Comparison of ENCODE assay signal across 8 cellular contexts in genomic region chr22:36301851-36302250, GRCh38. TPM values are rescaled to one million over a fixed set of nuclear protein-coding genes. Genes with fewer than 3 reads are reported as not detected.
DNase-seq lines count a peak whose midpoint lies in the region; ATAC-seq, FAIRE-seq and TF ChIP-seq lines count a peak whose summit lies in the region.

No MANE protein-coding gene starts in this region.

- H3K9ac ChIP-seq in BLaER1 treated with 17β-estradiol and CSF1 and Interleukin-3, amounts not matched to agents 10 nM and 100 nM, result peak overlapping the region in 3 of 11 experiments; percentile 4 to 36 (median 31); a peak in 1 of 22 replicates
- H3K9ac ChIP-seq in astrocyte (ENCODE audit: low read length), result peak overlapping the region; percentile 24
- H3K9ac ChIP-seq in muscle layer of colon (ENCODE audit: low read length), result no peak overlapping the region
- no peak overlapping the region for H3K9ac ChIP-seq in kidney (ENCODE audit: low read length in 2 of 2)

- H3K79me2 ChIP-seq in astrocyte (ENCODE audit: insufficient read depth, low read length), result peaks cover 97% of the 10 kb centered on the region

- no peak overlapping the region for H2AFZ ChIP-seq in astrocyte (ENCODE audit: low read depth, low read length)

- H3K9me3 Mint-ChIP-seq in HFFc6 (peaks cover 4% of the 10 kb centered on the region; the same call in 1 of the 2 replicates), astrocyte (ENCODE audit: unreplicated experiment) (no peaks in the 10 kb centered on the region)

- no peak for FAIRE-seq in astrocyte (lab: Jason Lieb, UNC)
- FAIRE-seq in kidney (lab: Jason Lieb, UNC), result no peak

- H3K4me1 Mint-ChIP-seq in HFFc6 (ENCODE audit: low read depth) (peaks cover 45% of the 10 kb centered on the region), astrocyte (ENCODE audit: low read depth, unreplicated experiment) (peaks cover 37% of the 10 kb centered on the region)

- peak overlapping the region in 7 of 11 experiments; percentile 14 to 91 (median 74); a peak in 14 of 22 replicates for H3K4me2 ChIP-seq in BLaER1 treated with 17β-estradiol and CSF1 and Interleukin-3, amounts not matched to agents 10 nM and 100 nM
- no peak overlapping the region for H3K4me2 ChIP-seq in astrocyte (ENCODE audit: low read length)

- H3K4me1 ChIP-seq in BLaER1 treated with 17β-estradiol and CSF1 and Interleukin-3, amounts not matched to agents 10 nM and 100 nM, result peaks cover 0 to 76% (median 50%) of the 10 kb centered on the region in 10 experiments; a peak in 16 of 20 replicates
- peaks cover 17% of the 10 kb centered on the region for H3K4me1 ChIP-seq in astrocyte (ENCODE audit: insufficient read depth, low read length)
- H3K4me1 ChIP-seq in muscle layer of colon (ENCODE audit: insufficient read depth, low read length), result peaks cover 39% of the 10 kb centered on the region
- H3K4me1 ChIP-seq in kidney (ENCODE audit: control insufficient read depth in 1 of 2, insufficient read depth in 1 of 2, low read depth in 1 of 2, low read length in 2 of 2), result no peaks in the 10 kb centered on the region

- H3K27me3 Mint-ChIP-seq in HFFc6 (ENCODE audit: insufficient read depth) (peaks cover 71% of the 10 kb centered on the region), astrocyte (ENCODE audit: low read depth, unreplicated experiment) (no peaks in the 10 kb centered on the region)

- no peaks in the 10 kb centered on the region for H3K27me3 ChIP-seq in BLaER1 treated with 17β-estradiol and CSF1 and Interleukin-3, amounts not matched to agents 10 nM and 100 nM
- H3K27me3 ChIP-seq in astrocyte (ENCODE audit: insufficient read depth, low read length) (no peaks in the 10 kb centered on the region), muscle layer of colon (ENCODE audit: control insufficient read depth in 1 of 2, insufficient read depth in 2 of 2, low read length in 2 of 2) (no peaks in the 10 kb centered on the region)

- no peak overlapping the region for H3K4me3 ChIP-seq in BLaER1 treated with 17β-estradiol and CSF1 and Interleukin-3, amounts not matched to agents 10 nM and 100 nM
- H3K4me3 ChIP-seq in astrocyte (ENCODE audit: insufficient read depth, low read depth, low read length), result no peak overlapping the region
- no peak overlapping the region for H3K4me3 ChIP-seq in muscle layer of colon (ENCODE audit: low read depth in 1 of 2, low read length in 2 of 2)
- no peak overlapping the region for H3K4me3 ChIP-seq in kidney (ENCODE audit: low read length in 2 of 2)

- peak overlapping the region; percentile 96 for H3K27ac Mint-ChIP-seq in HFFc6
- H3K27ac Mint-ChIP-seq in astrocyte (ENCODE audit: unreplicated experiment), result peak overlapping the region; percentile 91

- DNase-seq in HFFc6 (peak; percentile 88), astrocyte (ENCODE audit: low read depth) (peak; percentile 59), cerebellar nuclear complex (lab: John Stamatoyannopoulos, UW) (no peak), kidney (no peak)
- no peak for DNase-seq in activated CD4-positive, CD25-positive, alpha-beta regulatory T cell (lab: John Stamatoyannopoulos, UW)

- no peak for ATAC-seq in HG03135 (IDR thresholded peaks at IDR 0.05; ENCODE audit: unreplicated experiment)

- H3K27ac ChIP-seq in BLaER1 treated with 17β-estradiol and CSF1 and Interleukin-3, amounts not matched to agents 10 nM and 100 nM, result 0 out of 22 replicates have a peak overlapping the region, but pooled peaks of 2 of the 11 experiments have one; percentile 5 to 29
- H3K27ac ChIP-seq in astrocyte (ENCODE audit: low read depth, low read length) (peak overlapping the region; percentile 51), muscle layer of colon (ENCODE audit: low read depth, low read length) (peak overlapping the region; percentile 20), kidney (ENCODE audit: low read depth in 2 of 2, low read length in 2 of 2) (no peak overlapping the region)

- no peak for TF ChIP-seq CTCF in HFFc6 (IDR thresholded peaks at IDR 0.05)
- no peak for TF ChIP-seq CTCF in astrocyte (IDR thresholded peaks at IDR 0.05; ENCODE audit: insufficient read depth, low read depth, low read length)
- TF ChIP-seq CTCF in kidney (IDR thresholded peaks at IDR 0.05; ENCODE audit: borderline replicate concordance, extremely low read depth, insufficient read depth), result no peak

- peak overlapping the region; percentile 57 for H3K4me3 Mint-ChIP-seq in HFFc6
- no peak overlapping the region for H3K4me3 Mint-ChIP-seq in astrocyte (ENCODE audit: unreplicated experiment)

- peaks cover 100% of the 10 kb centered on the region in 11 experiments for H3K36me3 ChIP-seq in BLaER1 treated with 17β-estradiol and CSF1 and Interleukin-3, amounts not matched to agents 10 nM and 100 nM
- H3K36me3 ChIP-seq in astrocyte (ENCODE audit: insufficient read depth, low read length) (peaks cover 93% of the 10 kb centered on the region), muscle layer of colon (ENCODE audit: insufficient read depth, low read length) (peaks cover 100% of the 10 kb centered on the region), kidney (ENCODE audit: control insufficient read depth in 1 of 2, insufficient read depth in 2 of 2, low read length in 2 of 2) (peaks cover 89 to 97% of the 10 kb centered on the region in 2 donors)

- H4K20me1 ChIP-seq in BLaER1 treated with 17β-estradiol and CSF1 and Interleukin-3, amounts not matched to agents 10 nM and 100 nM, result peaks cover 25 to 100% (median 100%) of the 10 kb centered on the region in 11 experiments; a peak in 21 of 22 replicates
- H4K20me1 ChIP-seq in astrocyte (ENCODE audit: insufficient read depth, low read length), result peaks cover 98% of the 10 kb centered on the region

- intact Hi-C loops in kidney (cut with DNase I), result loop anchor here (10.0 kb wide), 1 partner anchor 173 kb away; no protein-coding TSS in a partner anchor

- peaks cover 0 to 24% (median 2%) of the 10 kb centered on the region in 11 experiments; a peak in 11 of 22 replicates for H3K9me3 ChIP-seq in BLaER1 treated with 17β-estradiol and CSF1 and Interleukin-3, amounts not matched to agents 10 nM and 100 nM (replicated peaks in 1 of 11)
- H3K9me3 ChIP-seq in astrocyte (ENCODE audit: insufficient read depth, low read depth, low read length) (no peaks in the 10 kb centered on the region), muscle layer of colon (ENCODE audit: low read length) (no peaks in the 10 kb centered on the region), kidney (ENCODE audit: control insufficient read depth in 1 of 2, low read length in 2 of 2) (no peaks in the 10 kb centered on the region)

- H3K36me3 Mint-ChIP-seq in HFFc6 (ENCODE audit: low read depth) (peaks cover 53% of the 10 kb centered on the region), astrocyte (ENCODE audit: low read depth, unreplicated experiment) (peaks cover 46% of the 10 kb centered on the region)

RNA-seq across cellular contexts. Expression of gene APOL1, which starts 48.9 kb away (rescaled TPM):
- 1 to 10 TPM in 4 of 6 experiments, under 1 TPM in 2; 0.55 to 6.2 (median 4.9) TPM for total RNA-seq in HFFc6 (2021; fragmentation: NEBNext Ultra II Directional; extraction: Animal tissue kit (Norgen Biotek cat#: 25700))
- total RNA-seq in astrocyte, result 3.9 and 7.5 TPM in 2 replicates
- 160 TPM for total RNA-seq in kidney
- 51.8 TPM for polyA plus RNA-seq in kidney (ENCODE audit: insufficient read depth, low read depth, low replicate concordance)

Comparison
In these comparisons a context has a peak if more than half of its experiments do, and no peak if none do; other contexts are left out.
1. H3K27ac ChIP-seq: peak in astrocyte (single experiment) and muscle layer of colon (single experiment); none in kidney (0 of 2).
2. DNase-seq: peak in HFFc6 (single experiment) and astrocyte (single experiment); none in activated CD4-positive, CD25-positive, alpha-beta regulatory T cell (0 of 4), cerebellar nuclear complex (0 of 2) and kidney (single experiment).
3. RNA of gene APOL1, which starts 48.9 kb away (total RNA-seq): 160 TPM in kidney (single experiment); 0.55 to 6.2 TPM in HFFc6 and 3.9 to 7.5 TPM in astrocyte; every median in the first group is over 10 times any median in the second.